In genomic region chr12:6662602-6662905, GRCh38 we compare ENCODE assay signal across 8 cellular contexts. TPM values are rescaled to one million over a fixed set of nuclear protein-coding genes. Genes with fewer than 3 reads are reported as not detected.
DNase-seq lines count a peak whose midpoint lies in the region; ATAC-seq, FAIRE-seq and TF ChIP-seq lines count a peak whose summit lies in the region.

No MANE protein-coding gene starts in this region.

- H3K14ac ChIP-seq in H9 (ENCODE audit: insufficient read depth, low read length): peak overlapping the region; percentile 76

- POLR2A ChIA-PET in activated B cell treated with CpG ODN at 0.5 μM for 24 hours (lab: Charles Lee): no interaction called here

- no peak overlapping the region for H2AFZ ChIP-seq in H9 (ENCODE audit: low read length)

- no peak overlapping the region for H4K5ac ChIP-seq in H9 (ENCODE audit: insufficient read length, low read depth, low read length)

- TF ChIP-seq POLR2A in gastrocnemius medialis (IDR thresholded peaks at IDR 0.05): no peak

- H3K36me3 ChIP-seq in BLaER1 (peaks cover 41% of the 10 kb centered on the region), heart right ventricle (peaks cover 0 to 43% (median 10%) of the 10 kb centered on the region in 9 donors), gastrocnemius medialis (peaks cover 0 to 9% of the 10 kb centered on the region in 2 donors)

- H3K23ac ChIP-seq in H9 (ENCODE audit: insufficient read length, low read depth, low read length): no peak overlapping the region

- H2BK15ac ChIP-seq in H9 (ENCODE audit: low read depth, low read length): no peak overlapping the region

- H4K20me1 ChIP-seq in BLaER1 (no peaks in the 10 kb centered on the region), H9 (ENCODE audit: control insufficient read depth, insufficient read depth, insufficient read length) (no peaks in the 10 kb centered on the region)

- H3K56ac ChIP-seq in H9 (ENCODE audit: insufficient read length, low read depth, low read length): no peak overlapping the region

- DNase-seq in H9: no peak
- DNase-seq in activated B cell treated with CpG ODN at 0.5 μM for 24 hours: no peak
- no peak for DNase-seq in heart right ventricle
- DNase-seq in gastrocnemius medialis: no peak
- no peak for DNase-seq in pons (ENCODE audit: low spot score)
- no peak for DNase-seq in GM19239 (ENCODE audit: insufficient read length, low spot score)
- no peak for DNase-seq in DMS153 treated with DMSO at 0.1 percent for 48 hours (lab: John Stamatoyannopoulos, UW; ENCODE audit: unreplicated experiment)

- H2BK5ac ChIP-seq in H9 (ENCODE audit: insufficient read length, low read length): no peak overlapping the region

- no peak overlapping the region for H2BK120ac ChIP-seq in H9 (ENCODE audit: low read depth, low read length, poor library complexity, severe bottlenecking)

- H3K4me3 Mint-ChIP-seq in H9 (peak overlapping the region; percentile 94 to 96), activated B cell treated with CpG ODN at 0.5 μM for 24 hours (peak overlapping the region; percentile 97)

- H3K18ac ChIP-seq in H9 (ENCODE audit: insufficient read length, low read depth, low read length): no peak overlapping the region

- H3K9me3 Mint-ChIP-seq in H9 (no peaks in the 10 kb centered on the region), activated B cell treated with CpG ODN at 0.5 μM for 24 hours (no peaks in the 10 kb centered on the region)

- no CpG with 5 or more reads among the region's 10 CpGs for WGBS in H9 (ENCODE audit: extremely low coverage, insufficient read length, low lambda C conversion rate)
- WGBS in heart right ventricle, 2 donors: 0 to 1% methylated on average over 10 of the region's 10 CpGs

- TF ChIP-seq CTCF in H9 (conservative IDR thresholded peaks at IDR 0.05): no peak
- TF ChIP-seq CTCF in activated B cell treated with CpG ODN at 0.5 μM for 24 hours (IDR thresholded peaks at IDR 0.05): no peak
- no peak for TF ChIP-seq CTCF in heart right ventricle (IDR thresholded peaks at IDR 0.05)
- no peak for TF ChIP-seq CTCF in gastrocnemius medialis (IDR thresholded peaks at IDR 0.05 in 4 of 5, conservative IDR thresholded peaks at IDR 0.05 in 1 of 5)

- no peak overlapping the region for H2BK12ac ChIP-seq in H9 (ENCODE audit: insufficient read length, low read depth, low read length)

- no peak overlapping the region for H2BK20ac ChIP-seq in H9 (ENCODE audit: low read depth, low read length, poor library complexity, severe bottlenecking)

- H3K79me1 ChIP-seq in H9 (ENCODE audit: insufficient read depth, low read depth, low read length, poor library complexity, severe bottlenecking): no peaks in the 10 kb centered on the region

- H4K91ac ChIP-seq in H9 (ENCODE audit: insufficient read length, low read depth, low read length): no peak overlapping the region

- H3K4ac ChIP-seq in H9 (ENCODE audit: low read depth, low read length): no peak overlapping the region

- H3K4me3 ChIP-seq in BLaER1 (peak overlapping the region; percentile 80), heart right ventricle (peak overlapping the region; percentile 62 to 92 (median 82)), gastrocnemius medialis (peak overlapping the region; percentile 66 to 97 (median 81))

- H3K4me1 Mint-ChIP-seq in H9: peaks cover 10% of the 10 kb centered on the region in 2 experiments
- peaks cover 27% of the 10 kb centered on the region for H3K4me1 Mint-ChIP-seq in activated B cell treated with CpG ODN at 0.5 μM for 24 hours

- H3K4me2 ChIP-seq in BLaER1 (peak overlapping the region; percentile 75), H9 (ENCODE audit: insufficient read depth, insufficient read length, low read length) (peak overlapping the region; percentile 88)

- H3K27me3 ChIP-seq in BLaER1 (no peaks in the 10 kb centered on the region), H9 (ENCODE audit: insufficient read depth, low read length) (no peaks in the 10 kb centered on the region), heart right ventricle (no peaks in the 10 kb centered on the region), gastrocnemius medialis (no peaks in the 10 kb centered on the region)

- H3K36me3 Mint-ChIP-seq in H9 (ENCODE audit: insufficient read depth in 1 of 3, low read depth in 3 of 3) (peaks cover 6 to 20% (median 16%) of the 10 kb centered on the region in 3 experiments), activated B cell treated with CpG ODN at 0.5 μM for 24 hours (ENCODE audit: low read depth) (peaks cover 30% of the 10 kb centered on the region)

- intact Hi-C loops in activated B cell treated with CpG ODN at 0.5 μM for 24 hours (cut with micrococcal nuclease): loop anchor here (2.0 kb wide), 1 partner anchor 18 kb away; no protein-coding TSS in a partner anchor
- intact Hi-C loops in heart right ventricle (cut with DNase I): loop anchor here in 7 of 10 donors (2.0 to 5.0 kb wide), 5 partner anchors 26 to 60 kb away; partner anchors contain the start of genes COPS7A (in 3 of the 7), CHD4 (in 1 of the 7) and ZNF384 (in 1 of the 7)
- intact Hi-C loops in gastrocnemius medialis (cut with DNase I; ENCODE audit: low total_unique reads): loop anchor here (5.0 kb wide), 1 partner anchor 105 kb away; the partner anchor contains the start of gene PTMS

- ATAC-seq in activated B cell treated with CpG ODN at 0.5 μM for 24 hours (ENCODE audit: low read depth) (peak; percentile 56), heart right ventricle (peak in 6 of 8 donors; percentile 16 to 69 (median 40)), gastrocnemius medialis (peak in 1 of 2 donors; percentile 38)

- H3K27ac Mint-ChIP-seq in H9 (peak overlapping the region; percentile 96 to 99 (median 98)), activated B cell treated with CpG ODN at 0.5 μM for 24 hours (peak overlapping the region; percentile 95)

- H4K8ac ChIP-seq in H9 (replicated peaks; ENCODE audit: insufficient read length, low read depth, low read length): no peak overlapping the region

- H3K9me3 ChIP-seq in BLaER1: no peaks in the 10 kb centered on the region
- H3K9me3 ChIP-seq in H9 (ENCODE audit: control insufficient read depth, low read depth, low read length): no peaks in the 10 kb centered on the region
- H3K9me3 ChIP-seq in heart right ventricle: no peaks in the 10 kb centered on the region
- H3K9me3 ChIP-seq in gastrocnemius medialis: no peaks in the 10 kb centered on the region

- H3K79me2 ChIP-seq in H9 (ENCODE audit: insufficient read depth, low read length): no peaks in the 10 kb centered on the region

- no peak for FAIRE-seq in GM19239 (lab: Jason Lieb, UNC)

- peaks cover 26% of the 10 kb centered on the region for H3K4me1 ChIP-seq in BLaER1
- H3K4me1 ChIP-seq in H9 (ENCODE audit: insufficient read depth, low read length): no peaks in the 10 kb centered on the region
- H3K4me1 ChIP-seq in heart right ventricle: peaks cover 0 to 32% (median 15%) of the 10 kb centered on the region in 9 donors
- peaks cover 12 to 18% of the 10 kb centered on the region in 2 donors for H3K4me1 ChIP-seq in gastrocnemius medialis

- H3K9ac ChIP-seq in BLaER1 (peak overlapping the region; percentile 78), H9 (ENCODE audit: extremely low read depth, insufficient read length, low read length) (peak overlapping the region; percentile 89)

- peak overlapping the region; percentile 71 for H3K27ac ChIP-seq in BLaER1
- H3K27ac ChIP-seq in H9 (ENCODE audit: insufficient read length, low read depth, low read length): no peak overlapping the region
- peak overlapping the region in 9 of 10 donors; percentile 55 to 86 (median 73) for H3K27ac ChIP-seq in heart right ventricle
- H3K27ac ChIP-seq in gastrocnemius medialis: peak overlapping the region; percentile 74 to 84 (median 80)

- in situ Hi-C loops in gastrocnemius medialis (cut with MboI; ENCODE audit: low sequenced_read_pairs in 4 of 4): loop anchor here in 1 of 4 donors (10.0 kb wide), 1 partner anchor 62 kb away; the partner anchor contains the start of gene COPS7A

- no peak overlapping the region for H3T11ph ChIP-seq in H9 (ENCODE audit: low read length)

- CTCF ChIA-PET in activated B cell treated with CpG ODN at 0.5 μM for 24 hours (lab: Charles Lee): no interaction called here

- no peaks in the 10 kb centered on the region for H3K27me3 Mint-ChIP-seq in H9 (ENCODE audit: low read depth)
- no peaks in the 10 kb centered on the region for H3K27me3 Mint-ChIP-seq in activated B cell treated with CpG ODN at 0.5 μM for 24 hours

- peaks cover 4% of the 10 kb centered on the region for H3K23me2 ChIP-seq in H9 (ENCODE audit: insufficient read length, low read depth, low read length, poor library complexity, severe bottlenecking)

- H2AK5ac ChIP-seq in H9 (ENCODE audit: insufficient read length, low read length): no peak overlapping the region

RNA-seq across cellular contexts. Expression of gene ING4, which starts 0.4 kb away (rescaled TPM):
- total RNA-seq in H9 (2021) (20.1 TPM in 2 replicates), activated B cell treated with CpG ODN at 0.5 μM for 24 hours (31.6 and 39.2 TPM in 2 replicates), heart right ventricle (10 to 100 TPM; 17.7 to 32.5 (median 22.6) TPM), gastrocnemius medialis (10 to 100 TPM; 12.8 to 28.9 (median 19.7) TPM)
- polyA plus RNA-seq in heart right ventricle: 10 to 100 TPM; 20.0 to 25.5 TPM

RNA-seq across cellular contexts. Expression of gene ACRBP, which starts 15.3 kb away (rescaled TPM):
- 1.3 and 1.9 TPM in 2 replicates for total RNA-seq in H9 (2021)
- total RNA-seq in activated B cell treated with CpG ODN at 0.5 μM for 24 hours: 5.4 and 7.7 TPM in 2 replicates
- 1 to 10 TPM in 4 of 10 donors, under 1 TPM in 5, not detected in 1; 0.25 to 4.1 (median 0.79) TPM for total RNA-seq in heart right ventricle
- polyA plus RNA-seq in heart right ventricle: under 1 TPM; 0.29 to 0.43 TPM
- under 1 TPM in 3 of 4 donors, not detected in 1; 0.27 to 0.71 (median 0.65) TPM for total RNA-seq in gastrocnemius medialis

RNA-seq across cellular contexts. Expression of gene ZNF384, which starts 26.6 kb away (rescaled TPM):
- total RNA-seq in H9 (2021) (83.5 and 88.0 TPM in 2 replicates), activated B cell treated with CpG ODN at 0.5 μM for 24 hours (81.7 and 98.6 TPM in 2 replicates), heart right ventricle (10 to 100 TPM; 25.1 to 36.0 (median 29.0) TPM), gastrocnemius medialis (10 to 100 TPM; 22.4 to 35.3 (median 27.9) TPM)
- polyA plus RNA-seq in heart right ventricle: 10 to 100 TPM; 17.6 to 23.7 TPM

RNA-seq across cellular contexts. Expression of gene LPAR5, which starts 26.8 kb away (rescaled TPM):
- total RNA-seq in H9 (2021) (0.22 TPM in 2 replicates), activated B cell treated with CpG ODN at 0.5 μM for 24 hours (27.7 and 30.4 TPM in 2 replicates), heart right ventricle (10 to 100 TPM in 1 of 10 donors, 1 to 10 TPM in 9; 2.1 to 10.0 (median 4.4) TPM), gastrocnemius medialis (under 1 TPM; 0.17 to 0.75 (median 0.47) TPM)
- polyA plus RNA-seq in heart right ventricle: 1 to 10 TPM; 1.7 to 4.4 TPM

RNA-seq across cellular contexts. Expression of gene PIANP, which starts 38.1 kb away (rescaled TPM):
- total RNA-seq in H9 (2021) (5.2 and 6.6 TPM in 2 replicates), activated B cell treated with CpG ODN at 0.5 μM for 24 hours (0.24 and 0.40 TPM in 2 replicates), heart right ventricle (under 1 TPM in 4 of 10 donors, not detected in 6; 0.12 to 0.54 (median 0.25) TPM), gastrocnemius medialis (not detected)
- under 1 TPM; 0.22 to 0.58 TPM for polyA plus RNA-seq in heart right ventricle
